Comparison of ENCODE assay signal across 28 cellular contexts in genomic region chr12:70469221-70469820, GRCh38.
DNase-seq lines count a peak whose midpoint lies in the region; ATAC-seq and TF ChIP-seq lines count a peak whose summit lies in the region.
"Had no signal": no experiment of that assay in that cellular context is flagged by ENCODE, and none has a peak within 500 bp of the region (broad histone marks: within the 10 kb centered on the region; RNA-seq: fewer than 3 reads in every experiment).

No MANE protein-coding gene starts in this region.

- H3K4me1 ChIP-seq in effector memory CD4-positive, alpha-beta T cell (ENCODE audit: control insufficient read depth, insufficient read depth, low read length, poor library complexity, severe bottlenecking), result no peaks in the 10 kb centered on the region

- DNase-seq in GM12864 (ENCODE audit: low read depth) (peak; percentile 65), MV-4-11 (lab: John Stamatoyannopoulos, UW) (peak; percentile 97), SKM-1 (lab: John Stamatoyannopoulos, UW; ENCODE audit: unreplicated experiment) (peak; percentile 1), type B pancreatic cell (ENCODE audit: extremely low spot score, unreplicated experiment) (no peak), amygdala (lab: John Stamatoyannopoulos, UW) (no peak)
- DNase-seq in effector memory CD4-positive, alpha-beta T cell, result no peak
- DNase-seq: activated CD4-positive, alpha-beta T cell treated with anti-CD3 and anti-CD28 coated beads, Interleukin-2, amount 50 U/mL, for 4 hours; activated CD4-positive, CD25-positive, alpha-beta regulatory T cell; activated CD8-positive, alpha-beta memory T cell treated with anti-CD3 and anti-CD28 coated beads, Interleukin-2, amount 50 U/mL, for 4 hours; activated naive CD4-positive, alpha-beta T cell treated with anti-CD3 and anti-CD28 coated beads, Interleukin-2, amount 50 U/mL, for 16 hours; EL; endodermal cell; H7; mucosa of descending colon; NCI-H1417 treated with DMSO at 0.1 percent for 48 hours; NCI-H2081 treated with DMSO at 0.1 percent for 48 hours; NCI-H446; ovary; stimulated activated CD4-positive, alpha-beta T cell treated with anti-CD3 and anti-CD28 coated beads, Interleukin-2, amount 100 ng/mL, for 24 hours; substantia nigra; T-helper 9 cell had no signal

- peaks cover 42% of the 10 kb centered on the region for H3K4me1 Mint-ChIP-seq in stimulated activated memory B cell treated with anti-CD40 and anti-IgM and Interleukin-4, amounts not matched to agents 10 μg/mL and 1 μg/mL and 100 μg/mL, for 72 hours
- no peaks in the 10 kb centered on the region for H3K4me1 Mint-ChIP-seq in type B pancreatic cell (ENCODE audit: unreplicated experiment)
- H3K4me1 Mint-ChIP-seq: CD14-positive monocyte, endodermal cell, nephron had no signal

- H3K27ac Mint-ChIP-seq in stimulated activated memory B cell treated with anti-CD40 and anti-IgM and Interleukin-4, amounts not matched to agents 10 μg/mL and 1 μg/mL and 100 μg/mL, for 72 hours, result peak overlapping the region; percentile 94
- no peak overlapping the region for H3K27ac Mint-ChIP-seq in type B pancreatic cell
- H3K27ac Mint-ChIP-seq: CD14-positive monocyte, endodermal cell, nephron had no signal

- H3K4me3 ChIP-seq in GM12864 (ENCODE audit: low read depth, low read length), result peak overlapping the region; percentile 82
- H3K4me3 ChIP-seq in effector memory CD4-positive, alpha-beta T cell (ENCODE audit: insufficient read depth, low read depth, low read length, poor library complexity, severe bottlenecking), result no peak overlapping the region
- H3K4me3 ChIP-seq: cardiac muscle cell, coronary artery, mucosa of descending colon, ovary, smooth muscle cell had no signal

- ATAC-seq in stimulated activated memory B cell treated with anti-CD40 and anti-IgM and Interleukin-4, amounts not matched to agents 10 μg/mL and 1 μg/mL and 100 μg/mL, for 72 hours, result peak; percentile 82
- ATAC-seq: mucosa of descending colon, SK-N-SH treated with all-trans-retinoic acid at 6 μM for 48 hours had no signal

- H3K36me3 ChIP-seq in effector memory CD4-positive, alpha-beta T cell (ENCODE audit: control insufficient read depth, insufficient read depth, low read length), result no peaks in the 10 kb centered on the region
- H3K36me3 ChIP-seq: cardiac muscle cell, ovary had no signal

- peaks cover 5% of the 10 kb centered on the region for H3K36me3 Mint-ChIP-seq in stimulated activated memory B cell treated with anti-CD40 and anti-IgM and Interleukin-4, amounts not matched to agents 10 μg/mL and 1 μg/mL and 100 μg/mL, for 72 hours
- H3K36me3 Mint-ChIP-seq in type B pancreatic cell, result no peaks in the 10 kb centered on the region
- H3K36me3 Mint-ChIP-seq: CD14-positive monocyte had no signal

- peak overlapping the region; percentile 86 for H3K4me3 Mint-ChIP-seq in stimulated activated memory B cell treated with anti-CD40 and anti-IgM and Interleukin-4, amounts not matched to agents 10 μg/mL and 1 μg/mL and 100 μg/mL, for 72 hours
- H3K4me3 Mint-ChIP-seq in type B pancreatic cell, result no peak overlapping the region
- H3K4me3 Mint-ChIP-seq: CD14-positive monocyte, endodermal cell, nephron had no signal

- peaks cover 4% of the 10 kb centered on the region for H3K9me3 Mint-ChIP-seq in stimulated activated memory B cell treated with anti-CD40 and anti-IgM and Interleukin-4, amounts not matched to agents 10 μg/mL and 1 μg/mL and 100 μg/mL, for 72 hours
- peaks cover 2% of the 10 kb centered on the region for H3K9me3 Mint-ChIP-seq in type B pancreatic cell

- no peak for TF ChIP-seq CTCF in GM12864 (IDR thresholded peaks at IDR 0.05; ENCODE audit: low read depth, low read length, missing control alignments)
- no peak for TF ChIP-seq CTCF in type B pancreatic cell (conservative IDR thresholded peaks at IDR 0.05)

- H3K27me3 Mint-ChIP-seq in stimulated activated memory B cell treated with anti-CD40 and anti-IgM and Interleukin-4, amounts not matched to agents 10 μg/mL and 1 μg/mL and 100 μg/mL, for 72 hours, result no peaks in the 10 kb centered on the region
- H3K27me3 Mint-ChIP-seq in type B pancreatic cell, result peaks cover 3% of the 10 kb centered on the region

- H3K9me3 ChIP-seq in effector memory CD4-positive, alpha-beta T cell (ENCODE audit: control insufficient read depth, low read length), result no peaks in the 10 kb centered on the region
- H3K9me3 ChIP-seq: ovary had no signal

- no peak overlapping the region for H3K27ac ChIP-seq in effector memory CD4-positive, alpha-beta T cell (ENCODE audit: insufficient read depth, low read length, poor library complexity, severe bottlenecking)
- H3K27ac ChIP-seq: cardiac muscle cell, coronary artery, ovary had no signal

- H3K27me3 ChIP-seq in effector memory CD4-positive, alpha-beta T cell (replicated peaks; ENCODE audit: control insufficient read depth, insufficient read depth, low read length, poor library complexity, severe bottlenecking), result no peaks in the 10 kb centered on the region
- H3K27me3 ChIP-seq: cardiac muscle cell, ovary had no signal

Comparison
In these comparisons a context has a peak if more than half of its experiments do, and no peak if none do; other contexts are left out.
1. DNase-seq: peak in GM12864 (single experiment), MV-4-11 (single experiment) and SKM-1 (single experiment); none in type B pancreatic cell (single experiment), effector memory CD4-positive, alpha-beta T cell (0 of 3) and amygdala (0 of 56).